Comparison of ENCODE assay signal across 14 cellular contexts in genomic region chr17:73289549-73290254, GRCh38. TPM values are rescaled to one million over a fixed set of nuclear protein-coding genes. Genes with fewer than 3 reads are reported as not detected.
DNase-seq lines count a peak whose midpoint lies in the region; ATAC-seq, FAIRE-seq and TF ChIP-seq lines count a peak whose summit lies in the region.
"Had no signal": no experiment of that assay in that cellular context is flagged by ENCODE, and none has a peak within 500 bp of the region (broad histone marks: within the 10 kb centered on the region; RNA-seq: fewer than 3 reads in every experiment).

No MANE protein-coding gene starts in this region.

- H3K9ac ChIP-seq in HCT116 (ENCODE audit: low read length) = peak overlapping the region; percentile 81
- H3K9ac ChIP-seq in K562 (ENCODE audit: insufficient read depth in 1 of 2, low read depth in 2 of 2, low read length in 2 of 2) = peak overlapping the region in 1 of 2 experiments; percentile 47; a peak in 1 of 4 replicates
- H3K9ac ChIP-seq in subcutaneous abdominal adipose tissue (ENCODE audit: low read length in 5 of 5) = no peak overlapping the region

- H4K20me1 ChIP-seq in HCT116 (ENCODE audit: insufficient read depth) (no peaks in the 10 kb centered on the region), K562 (replicated peaks; ENCODE audit: control insufficient read depth, insufficient read depth, low read length) (peaks cover 42% of the 10 kb centered on the region)

- H3K4me1 ChIP-seq in HCT116 (ENCODE audit: control insufficient read depth in 1 of 2, insufficient read depth in 2 of 2, low read length in 2 of 2) = peaks cover 75 to 83% of the 10 kb centered on the region in 2 experiments
- peaks cover 40 to 61% of the 10 kb centered on the region in 2 experiments for H3K4me1 ChIP-seq in K562 (replicated peaks in 1 of 2; ENCODE audit: control insufficient read depth in 2 of 2, insufficient read depth in 2 of 2, low read length in 2 of 2)
- H3K4me1 ChIP-seq in lower lobe of right lung = peaks cover 81% of the 10 kb centered on the region
- H3K4me1 ChIP-seq in subcutaneous abdominal adipose tissue (ENCODE audit: control insufficient read depth in 5 of 5, insufficient read depth in 5 of 5, low read length in 5 of 5) = peaks cover 22 to 100% (median 97%) of the 10 kb centered on the region in 5 donors

- no peak for TF ChIP-seq EP300 in K562 (IDR thresholded peaks at IDR 0.05; ENCODE audit: low read length)

- no peak for DNase-seq in HCT116 (ENCODE audit: low read depth, low spot score)
- no peak for DNase-seq in K562 (ENCODE audit: extremely low read depth in 1 of 4, low spot score in 3 of 4)
- no peak for DNase-seq in lower lobe of right lung
- no peak for DNase-seq in NCI-H345 (lab: John Stamatoyannopoulos, UW)
- DNase-seq in COR-L47 (lab: John Stamatoyannopoulos, UW) = no peak
- DNase-seq in occipital lobe (lab: John Stamatoyannopoulos, UW) = no peak
- DNase-seq in mesenteric fat pad (ENCODE audit: low spot score) = no peak
- DNase-seq: activated T-cell treated with anti-CD3 and anti-CD28 coated beads, Interleukin-2, amount 50 U/mL, for 24 hours; brain microvascular endothelial cell; CD4-positive, CD25-positive, alpha-beta regulatory T cell; islet precursor cell had no signal

- TF ChIP-seq RAD21 in HCT116 (IDR thresholded peaks at IDR 0.05; ENCODE audit: low read depth) = no peak
- no peak for TF ChIP-seq RAD21 in K562 (CRISPR knock-in tag; conservative IDR thresholded peaks at IDR 0.05 in 1 of 2, IDR thresholded peaks at IDR 0.05 in 1 of 2)

- WGBS in K562 (ENCODE audit: insufficient coverage, low coverage, missing lambda C conversion rate) = 53% methylated on average over 7 of the region's 7 CpGs

- H3K4me2 ChIP-seq in HCT116 (ENCODE audit: low read length) = peak overlapping the region; percentile 81
- H3K4me2 ChIP-seq in K562 (ENCODE audit: insufficient read depth, low read length) = peak overlapping the region; percentile 34; the same call in 1 of the 2 replicates

- H3K9me1 ChIP-seq in K562 (ENCODE audit: control insufficient read depth, insufficient read depth, low read length) = peaks cover 17% of the 10 kb centered on the region

- H3K4me3 ChIP-seq in HCT116 (replicated peaks in 1 of 2; ENCODE audit: low read depth in 1 of 2, low read length in 2 of 2) (no peak overlapping the region), K562 (no peak overlapping the region), lower lobe of right lung (no peak overlapping the region), subcutaneous abdominal adipose tissue (ENCODE audit: low read depth in 1 of 5, low read length in 5 of 5) (no peak overlapping the region)

- H3K27me3 ChIP-seq in HCT116 (ENCODE audit: insufficient read depth, low read length) (no peaks in the 10 kb centered on the region), K562 (ENCODE audit: control insufficient read depth in 2 of 2, insufficient read depth in 2 of 2, low read length in 2 of 2) (no peaks in the 10 kb centered on the region), lower lobe of right lung (ENCODE audit: low read depth) (no peaks in the 10 kb centered on the region), subcutaneous abdominal adipose tissue (ENCODE audit: control insufficient read depth in 5 of 5, insufficient read depth in 4 of 5, low read length in 5 of 5) (no peaks in the 10 kb centered on the region)
- H3K27me3 ChIP-seq: brain microvascular endothelial cell had no signal

- H2AFZ ChIP-seq in HCT116 (ENCODE audit: low read depth, low read length, poor library complexity, severe bottlenecking) (no peak overlapping the region), K562 (ENCODE audit: low read depth, low read length) (no peak overlapping the region)

- TF ChIP-seq POLR2A in HCT116 (IDR thresholded peaks at IDR 0.05; ENCODE audit: borderline replicate concordance, extremely low read depth, insufficient read depth, insufficient read length) = no peak
- TF ChIP-seq POLR2A in K562 (conservative IDR thresholded peaks at IDR 0.05) = no peak

- no peaks in the 10 kb centered on the region for H3K9me3 ChIP-seq in HCT116 (ENCODE audit: control insufficient read depth in 1 of 2, insufficient read depth in 1 of 2, low read depth in 1 of 2, low read length in 2 of 2)
- H3K9me3 ChIP-seq in K562 (replicated peaks; ENCODE audit: control insufficient read depth, insufficient read depth, low read depth, low read length) = no peaks in the 10 kb centered on the region
- no peaks in the 10 kb centered on the region for H3K9me3 ChIP-seq in lower lobe of right lung
- no peaks in the 10 kb centered on the region for H3K9me3 ChIP-seq in subcutaneous abdominal adipose tissue (ENCODE audit: control insufficient read depth in 5 of 5, low read length in 5 of 5)

- H3K36me3 ChIP-seq in HCT116 (ENCODE audit: control insufficient read depth in 1 of 2, insufficient read depth in 2 of 2, low read length in 2 of 2) = peaks cover 8 to 16% of the 10 kb centered on the region in 2 experiments; a peak in 3 of 4 replicates
- peaks cover 25% of the 10 kb centered on the region; the same call in 2 of the 3 replicates for H3K36me3 ChIP-seq in K562 (ENCODE audit: control insufficient read depth, insufficient read depth, low read length)
- peaks cover 19% of the 10 kb centered on the region for H3K36me3 ChIP-seq in lower lobe of right lung
- peaks cover 0 to 29% (median 19%) of the 10 kb centered on the region in 5 donors for H3K36me3 ChIP-seq in subcutaneous abdominal adipose tissue (ENCODE audit: control insufficient read depth in 5 of 5, insufficient read depth in 5 of 5, low read length in 5 of 5)

- FAIRE-seq in K562 (lab: Jason Lieb, UNC) = no peak

- in situ Hi-C loops in K562 (cut with MboI) = no loop called here

- TF ChIP-seq CTCF in HCT116 (IDR thresholded peaks at IDR 0.05 in 2 of 3, conservative IDR thresholded peaks at IDR 0.05 in 1 of 3; ENCODE audit: borderline replicate concordance in 1 of 3, insufficient read depth in 1 of 3, low read depth in 2 of 3, low read length in 2 of 3) (no peak), K562 (IDR thresholded peaks at IDR 0.05 in 2 of 3, conservative IDR thresholded peaks at IDR 0.05 in 1 of 3; ENCODE audit: insufficient read depth in 2 of 3, low read depth in 1 of 3, low read length in 3 of 3) (no peak), lower lobe of right lung (IDR thresholded peaks at IDR 0.05) (no peak)

- H3K27ac ChIP-seq in HCT116 (ENCODE audit: low read depth, low read length) (no peak overlapping the region), K562 (ENCODE audit: extremely low read depth, low read depth, low read length) (peak overlapping the region; percentile 64; the same call in 1 of the 3 replicates), lower lobe of right lung (peak overlapping the region; percentile 49), subcutaneous abdominal adipose tissue (ENCODE audit: low read depth, low read length) (peak overlapping the region; percentile 99)
- H3K27ac ChIP-seq: brain microvascular endothelial cell had no signal

- POLR2A ChIA-PET in HCT116 (lab: Charles Lee) (interaction anchor here (1.2 kb wide), 1 partner anchor 8 kb away, joined by 3 read pairs; no protein-coding TSS in a partner anchor), K562 (lab: Yijun Ruan, JAX) (interaction anchor here (0.6 to 0.9 kb wide), 2 partner anchors 9 to 374 kb away, joined by 3 to 4 read pairs; no protein-coding TSS in a partner anchor)

- CTCF ChIA-PET in HCT116 (lab: Charles Lee) (no interaction called here), K562 (lab: Yijun Ruan, JAX; ENCODE audit: low intra/inter-chr PET ratio) (no interaction called here)

- H3K79me2 ChIP-seq in HCT116 (ENCODE audit: insufficient read depth, low read length) (peaks cover 84% of the 10 kb centered on the region), K562 (ENCODE audit: control insufficient read depth, insufficient read depth, low read length) (peaks cover 46% of the 10 kb centered on the region; the same call in 2 of the 3 replicates)

- RAD21 ChIA-PET in HCT116 (lab: Charles Lee; ENCODE audit: low non-redundant PET in 1 of 2, low total read pairs in 2 of 2, uncharacterized antibody in 2 of 2, unreplicated experiment in 2 of 2) = no interaction called here

- ATAC-seq in HCT116 = no peak
- no peak for ATAC-seq in K562
- no peak for ATAC-seq in lower lobe of right lung

- BruUV-seq in HCT116 (replicated peaks; lab: Mats Ljungman, UMichigan) (no TSS peak), K562 (replicated peaks; lab: Mats Ljungman, UMichigan) (no TSS peak)

- intact Hi-C loops in HCT116 (cut with micrococcal nuclease) = loop anchor here (5.0 kb wide), 1 partner anchor 697 kb away; no protein-coding TSS in a partner anchor
- intact Hi-C loops in K562 (cut with micrococcal nuclease) = loop anchor here (2.0 kb wide), 1 partner anchor 19 kb away; no protein-coding TSS in a partner anchor
- intact Hi-C loops in lower lobe of right lung (cut with DNase I) = no loop called here

- no peaks in the 10 kb centered on the region for H3K9me2 ChIP-seq in HCT116 (ENCODE audit: insufficient read depth)

RNA-seq across cellular contexts. Expression of gene CDC42EP4, which starts 22.1 kb away (rescaled TPM):
- total RNA-seq in HCT116 (2021; ENCODE audit: unreplicated experiment) (54.9 TPM), K562 (2014; rRNA removed) (16.1 and 19.9 TPM in 2 replicates), K562 (2014; rRNA removed; fragmentation: Illumina TruSeq; extraction: Trizol) (7.4 and 8.0 TPM in 2 replicates), K562 (2015; rRNA removed; fragmentation: Illumina TruSeq; extraction: Trizol) (15.9 TPM in 2 replicates), K562 (2021) (20.4 and 20.8 TPM in 2 replicates), lower lobe of right lung (44.6 TPM), occipital lobe (84.2 TPM), mesenteric fat pad (207 TPM)
- polyA plus RNA-seq in HCT116 (2012) = 43.4 and 51.6 TPM in 2 replicates
- 19.6 and 53.2 TPM in 2 replicates for total RNA-seq in K562 (2011; cell fraction: chromatin; rRNA removed; ENCODE audit: low replicate concordance)
- total RNA-seq in K562 (2011; cell fraction: nucleolus; rRNA removed) = 40.4 and 45.0 TPM in 2 replicates
- 28.5 and 29.0 TPM in 2 replicates for total RNA-seq in K562 (2011; cell fraction: nucleoplasm; rRNA removed)
- polyA plus RNA-seq in K562 (2011; rRNA removed) (8.8 and 12.3 TPM in 2 replicates), K562 (2014; fragmentation: Illumina TruSeq; extraction: Trizol) (10.2 and 15.3 TPM in 2 replicates), K562 (2014; fragmentation: Nextera tagmentation; extraction: Ambion mirVana) (1 to 10 TPM in 1 of 2 experiments, under 1 TPM in 1; 0.65 to 1.1 TPM), K562 (2014; rRNA removed) (13.3 and 13.4 TPM in 2 replicates)
- 9.2 and 35.2 TPM in 2 replicates for polyA plus RNA-seq in K562 (2011; cell fraction: cytosol; rRNA removed)
- polyA plus RNA-seq in K562 (2011; cell fraction: nucleus; rRNA removed) = 9.0 and 12.0 TPM in 2 replicates
- 19.2 and 20.7 TPM in 2 replicates for polyA plus RNA-seq in K562 (2012)
- 7.4 and 13.8 TPM in 2 replicates for polyA minus RNA-seq in K562 (2011; rRNA and poly(A)+ RNA removed)
- 14.7 and 19.6 TPM in 2 replicates for polyA minus RNA-seq in K562 (2011; cell fraction: cytosol; rRNA and poly(A)+ RNA removed)
- 19.3 and 19.4 TPM in 2 replicates for polyA minus RNA-seq in K562 (2011; cell fraction: nucleus; rRNA and poly(A)+ RNA removed)

RNA-seq across cellular contexts. Expression of gene CPSF4L, which starts 28.0 kb away (rescaled TPM):
- total RNA-seq in HCT116 (2021; ENCODE audit: unreplicated experiment) = not detected
- 0.16 and 0.61 TPM in 2 replicates for polyA plus RNA-seq in HCT116 (2012)
- total RNA-seq in K562 (2011; cell fraction: chromatin; rRNA removed; ENCODE audit: low replicate concordance) = not detected in 2 replicates
- total RNA-seq in K562 (2011; cell fraction: nucleolus; rRNA removed) = not detected in 2 replicates
- not detected in 2 replicates for total RNA-seq in K562 (2011; cell fraction: nucleoplasm; rRNA removed)
- not detected in 2 replicates for total RNA-seq in K562 (2014; rRNA removed)
- total RNA-seq in K562 (2014; rRNA removed; fragmentation: Illumina TruSeq; extraction: Trizol) = not detected in 2 replicates
- total RNA-seq in K562 (2015; rRNA removed; fragmentation: Illumina TruSeq; extraction: Trizol) = not detected in 2 replicates
- total RNA-seq in K562 (2021) = not detected in 2 replicates
- not detected in 2 replicates for polyA plus RNA-seq in K562 (2011; rRNA removed)
- not detected in 2 replicates for polyA plus RNA-seq in K562 (2011; cell fraction: cytosol; rRNA removed)
- polyA plus RNA-seq in K562 (2011; cell fraction: nucleus; rRNA removed) = 0.08 TPM in 1 of 2 replicates, not detected in the other
- not detected in 2 replicates for polyA plus RNA-seq in K562 (2012)
- not detected in 2 replicates for polyA plus RNA-seq in K562 (2014; fragmentation: Illumina TruSeq; extraction: Trizol)
- not detected for polyA plus RNA-seq in K562 (2014; fragmentation: Nextera tagmentation; extraction: Ambion mirVana)
- polyA plus RNA-seq in K562 (2014; rRNA removed) = not detected in 2 replicates
- not detected in 2 replicates for polyA minus RNA-seq in K562 (2011; rRNA and poly(A)+ RNA removed)
- polyA minus RNA-seq in K562 (2011; cell fraction: cytosol; rRNA and poly(A)+ RNA removed) = not detected in 2 replicates
- polyA minus RNA-seq in K562 (2011; cell fraction: nucleus; rRNA and poly(A)+ RNA removed) = not detected in 2 replicates
- not detected for total RNA-seq in lower lobe of right lung
- total RNA-seq in occipital lobe = not detected
- total RNA-seq in mesenteric fat pad = 0.61 TPM
- total RNA-seq: CD4-positive, CD25-positive, alpha-beta regulatory T cell; M059J; posterior vena cava had no signal
- polyA plus RNA-seq: CD4-positive, CD25-positive, alpha-beta regulatory T cell had no signal
